1 cellular context compared by ENCODE assay signal in genomic region chr12:104455594-104456416, GRCh38.
TF ChIP-seq lines count a peak whose summit lies in the region.

No MANE protein-coding gene starts in this region.

TF ChIP-seq in SK-N-SH, 30 proteins besides CTCF, POLR2A, EP300 and RAD21 (continued from another document):
- no peak for TF ChIP-seq IRF3 (IDR thresholded peaks at IDR 0.05; ENCODE audit: low read depth, low read length)
- TF ChIP-seq PBX3 (IDR thresholded peaks at IDR 0.05), result no peak
